8 cellular contexts compared by ENCODE assay signal in genomic region chr5:7869474-7870136, GRCh38. TPM values are rescaled to one million over a fixed set of nuclear protein-coding genes. Genes with fewer than 3 reads are reported as not detected.
DNase-seq lines count a peak whose midpoint lies in the region; ATAC-seq and TF ChIP-seq lines count a peak whose summit lies in the region.

No MANE protein-coding gene starts in this region.

- H3K27me3 Mint-ChIP-seq in activated CD8-positive, alpha-beta T cell treated with anti-CD3 and anti-CD28 coated beads for 36 hours = no peaks in the 10 kb centered on the region

- no peak for TF ChIP-seq CTCF in activated CD8-positive, alpha-beta T cell treated with anti-CD3 and anti-CD28 coated beads for 36 hours (IDR thresholded peaks at IDR 0.05)
- no peak for TF ChIP-seq CTCF in psoas muscle (IDR thresholded peaks at IDR 0.05)

- H3K27ac ChIP-seq in psoas muscle = peak overlapping the region; percentile 95

- peak overlapping the region; percentile 98 for H3K4me3 ChIP-seq in psoas muscle

- no peaks in the 10 kb centered on the region for H3K9me3 ChIP-seq in psoas muscle

- CTCF ChIA-PET in activated CD8-positive, alpha-beta T cell treated with anti-CD3 and anti-CD28 coated beads for 36 hours (lab: Charles Lee) = interaction anchor here (0.9 to 5.1 kb wide), 5 partner anchors 9 to 18 kb away, joined by 4 to 26 read pairs (median 8); no protein-coding TSS in a partner anchor

- H3K4me1 ChIP-seq in psoas muscle = peaks cover 32% of the 10 kb centered on the region

- no peaks in the 10 kb centered on the region for H3K27me3 ChIP-seq in psoas muscle (ENCODE audit: insufficient read depth in 3 of 3, low read length in 2 of 3)

- peak; percentile 29 for DNase-seq in EL
- DNase-seq in HT-29 (ENCODE audit: low spot score) = peak; percentile 36
- DNase-seq in activated CD8-positive, alpha-beta T cell treated with anti-CD3 and anti-CD28 coated beads for 36 hours = peak; percentile 57
- DNase-seq in germinal center (ENCODE audit: low spot score) = peak; percentile 26
- DNase-seq in psoas muscle = no peak
- DNase-seq in amniotic stem cell (lab: John Stamatoyannopoulos, UW) = no peak
- no peak for DNase-seq in COLO829 (ENCODE audit: low spot score)

- intact Hi-C loops in activated CD8-positive, alpha-beta T cell treated with anti-CD3 and anti-CD28 coated beads for 36 hours (cut with micrococcal nuclease) = no loop called here
- intact Hi-C loops in psoas muscle (cut with DNase I) = no loop called here

- 1 to 2% (median 1%) methylated on average over 41 of the region's 41 CpGs for WGBS in psoas muscle, 3 donors

- peaks cover 72% of the 10 kb centered on the region for H3K4me1 Mint-ChIP-seq in activated CD8-positive, alpha-beta T cell treated with anti-CD3 and anti-CD28 coated beads for 36 hours (ENCODE audit: low read depth)

- peak overlapping the region; percentile 91 for H3K27ac Mint-ChIP-seq in activated CD8-positive, alpha-beta T cell treated with anti-CD3 and anti-CD28 coated beads for 36 hours

- peaks cover 2 to 56% of the 10 kb centered on the region in 2 donors for H3K36me3 ChIP-seq in psoas muscle (ENCODE audit: insufficient read depth in 1 of 2, low read depth in 1 of 2)

- ATAC-seq in GM21381 (IDR thresholded peaks at IDR 0.05; ENCODE audit: unreplicated experiment) (peak; percentile 29), psoas muscle (peak; percentile 40 to 59 (median 51))
- ATAC-seq in activated CD8-positive, alpha-beta T cell treated with anti-CD3 and anti-CD28 coated beads for 36 hours = peak; percentile 25

- H3K9me3 Mint-ChIP-seq in activated CD8-positive, alpha-beta T cell treated with anti-CD3 and anti-CD28 coated beads for 36 hours = no peaks in the 10 kb centered on the region

- peaks cover 59% of the 10 kb centered on the region for H3K36me3 Mint-ChIP-seq in activated CD8-positive, alpha-beta T cell treated with anti-CD3 and anti-CD28 coated beads for 36 hours (ENCODE audit: low read depth)

- peak overlapping the region; percentile 95 for H3K4me3 Mint-ChIP-seq in activated CD8-positive, alpha-beta T cell treated with anti-CD3 and anti-CD28 coated beads for 36 hours

- POLR2A ChIA-PET in activated CD8-positive, alpha-beta T cell treated with anti-CD3 and anti-CD28 coated beads for 36 hours (lab: Charles Lee) = interaction anchor here (0.7 to 2.4 kb wide), 8 partner anchors 9 to 74 kb away, joined by 3 to 10 read pairs (median 4); no protein-coding TSS in a partner anchor

RNA-seq across cellular contexts. Expression of gene MTRR, which starts 0.7 kb away (rescaled TPM):
- 36.1 and 42.1 TPM in 2 replicates for total RNA-seq in HT-29 (2014; rRNA removed; shearing (Covaris generic))
- 10 to 100 TPM; 54.3 to 57.8 TPM for total RNA-seq in activated CD8-positive, alpha-beta T cell treated with anti-CD3 and anti-CD28 coated beads for 36 hours
- total RNA-seq in psoas muscle = 10 to 100 TPM; 48.2 to 69.1 (median 65.8) TPM
- polyA plus RNA-seq in psoas muscle = 10 to 100 TPM; 22.6 to 63.6 (median 52.1) TPM

RNA-seq across cellular contexts. Expression of gene FASTKD3, which starts 0.8 kb away (rescaled TPM):
- total RNA-seq in HT-29 (2014; rRNA removed; shearing (Covaris generic)) = 6.3 and 8.3 TPM in 2 replicates
- total RNA-seq in activated CD8-positive, alpha-beta T cell treated with anti-CD3 and anti-CD28 coated beads for 36 hours = 10 to 100 TPM; 10.6 to 10.7 TPM
- total RNA-seq in psoas muscle = 1 to 10 TPM; 5.1 to 6.4 (median 5.8) TPM
- polyA plus RNA-seq in psoas muscle = 10 to 100 TPM in 2 of 3 donors, 1 to 10 TPM in 1; 7.8 to 15.2 (median 10.6) TPM

RNA-seq across cellular contexts. Expression of gene CFAP90, which starts 18.7 kb away (rescaled TPM):
- total RNA-seq in HT-29 (2014; rRNA removed; shearing (Covaris generic)) = not detected in 2 replicates
- not detected for total RNA-seq in activated CD8-positive, alpha-beta T cell treated with anti-CD3 and anti-CD28 coated beads for 36 hours
- not detected for total RNA-seq in psoas muscle
- polyA plus RNA-seq in psoas muscle = not detected

Comparison
In these comparisons a context has a peak if more than half of its experiments do, and no peak if none do; other contexts are left out.
1. DNase-seq: peak in EL (single experiment), HT-29 (single experiment), activated CD8-positive, alpha-beta T cell treated with anti-CD3 and anti-CD28 coated beads for 36 hours (single experiment) and germinal center (single experiment); none in psoas muscle (0 of 2), amniotic stem cell (single experiment) and COLO829 (single experiment).
2. Peak in every context shown above with its lines, with median percentiles within 50 percentile points of each other: ATAC-seq.